8 cellular contexts compared by ENCODE assay signal in genomic region chr1:157287462-157287861, GRCh38.
"Had no signal": no experiment of that assay in that cellular context is flagged by ENCODE, and none has a peak within 500 bp of the region (broad histone marks: within the 10 kb centered on the region; RNA-seq: fewer than 3 reads in every experiment).

No MANE protein-coding gene starts in this region.

- H3K27ac ChIP-seq: HL-60 had no signal

- H3K4me3 ChIP-seq: GM23338, HAP-1 had no signal

- H3K9me3 ChIP-seq: HAP-1 had no signal

- DNase-seq: HFFc6, KBM-7 had no signal

- H3K9me3 Mint-ChIP-seq: GM23338, HFFc6, IgD-negative memory B cell had no signal

- H3K27ac Mint-ChIP-seq: GM23338, HFFc6, IgD-negative memory B cell had no signal

- H3K4me3 Mint-ChIP-seq: GM23338, HFFc6, IgD-negative memory B cell had no signal

- H3K4me1 Mint-ChIP-seq: GM23338 had no signal

- H3K36me3 ChIP-seq: HAP-1 had no signal

- ATAC-seq: GM23338, HCT116, HepG2 had no signal

- H3K4me1 ChIP-seq: HAP-1 had no signal
